8 cellular contexts compared by ENCODE assay signal in the genomic region with DNA sequence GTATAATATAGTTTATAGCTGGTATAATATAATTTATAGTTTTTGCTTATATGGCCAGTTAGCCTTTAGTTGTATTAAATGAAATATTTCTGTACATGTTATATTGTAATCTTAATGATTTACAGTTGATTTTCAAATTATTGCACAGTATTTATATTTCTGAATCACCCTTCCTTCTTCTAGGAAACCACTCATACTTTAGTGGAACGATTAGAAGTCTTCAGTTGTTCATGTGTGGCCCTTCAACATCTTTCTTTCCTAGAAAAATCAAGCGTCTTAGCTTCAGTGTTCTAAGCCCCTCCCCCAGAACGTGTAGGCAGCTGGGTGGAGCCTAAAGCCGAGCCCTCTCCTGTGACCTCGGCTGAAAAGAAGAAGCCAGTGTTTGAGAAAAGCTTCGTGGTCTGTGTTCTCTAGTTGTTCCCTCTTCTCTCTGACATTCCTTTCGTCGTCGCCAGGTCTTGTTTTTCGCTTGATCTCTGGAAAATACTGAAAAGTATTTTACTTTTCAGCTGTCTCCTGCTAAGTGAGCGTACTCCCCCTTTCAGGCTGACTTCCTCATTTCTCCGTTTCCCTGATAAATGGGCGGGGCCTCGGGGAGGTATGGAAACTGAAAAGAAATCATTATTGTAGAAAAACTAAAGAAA. TPM values are rescaled to one million over a fixed set of nuclear protein-coding genes. Genes with fewer than 3 reads are reported as not detected.
DNase-seq lines count a peak whose midpoint lies in the region; ATAC-seq and TF ChIP-seq lines count a peak whose summit lies in the region.

A gene with protein sequence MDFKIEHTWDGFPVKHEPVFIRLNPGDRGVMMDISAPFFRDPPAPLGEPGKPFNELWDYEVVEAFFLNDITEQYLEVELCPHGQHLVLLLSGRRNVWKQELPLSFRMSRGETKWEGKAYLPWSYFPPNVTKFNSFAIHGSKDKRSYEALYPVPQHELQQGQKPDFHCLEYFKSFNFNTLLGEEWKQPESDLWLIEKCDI (plus strand): TSS at position 342 of the 644 bp plus-strand sequence. CDS start 6,459 bp downstream, outside the sequence.

- no peaks in the 10 kb centered on the region for H3K36me3 Mint-ChIP-seq in endothelial cell (ENCODE audit: low read depth, unreplicated experiment)

- H3K9me3 Mint-ChIP-seq in endothelial cell (ENCODE audit: unreplicated experiment), result no peaks in the 10 kb centered on the region

- H3K4me1 Mint-ChIP-seq in endothelial cell (ENCODE audit: unreplicated experiment), result peaks cover 12% of the 10 kb centered on the region

- DNase-seq in AML-193 (lab: John Stamatoyannopoulos, UW) (peak; percentile 79 to 81), NOMO-1 treated with DMSO at 0.1 percent for 48 hours (lab: John Stamatoyannopoulos, UW; ENCODE audit: unreplicated experiment) (peak; percentile 74), endothelial cell (ENCODE audit: low spot score) (peak; percentile 58), middle frontal gyrus (ENCODE audit: extremely low spot score, low spot score) (peak; percentile 34)
- peak; percentile 41 for DNase-seq in activated CD8-positive, alpha-beta memory T cell treated with anti-CD3 and anti-CD28 coated beads, Interleukin-2, amount 50 U/mL, for 1 hour (ENCODE audit: extremely low read depth)
- DNase-seq in stimulated activated CD8-positive, alpha-beta memory T cell treated with anti-CD3 and anti-CD28 coated beads, Interleukin-2, amount 100 ng/mL, for 48 hours (ENCODE audit: low read depth in 2 of 2), result peak; percentile 47 to 60

- no peak for TF ChIP-seq CTCF in endothelial cell (IDR thresholded peaks at IDR 0.05; ENCODE audit: unreplicated experiment)

- H3K27ac Mint-ChIP-seq in endothelial cell (ENCODE audit: unreplicated experiment), result peak within 1 kb of the TSS; percentile 99

- H3K4me3 Mint-ChIP-seq in endothelial cell (ENCODE audit: unreplicated experiment), result peak within 1 kb of the TSS; percentile 95

- ATAC-seq in GM19023 (IDR thresholded peaks at IDR 0.05; ENCODE audit: unreplicated experiment), result peak; percentile 37
- peak; percentile 44 for ATAC-seq in HG03196 (IDR thresholded peaks at IDR 0.05; ENCODE audit: unreplicated experiment)

- no peaks in the 10 kb centered on the region for H3K27me3 Mint-ChIP-seq in endothelial cell (ENCODE audit: unreplicated experiment)

RNA-seq across cellular contexts. Expression of the gene that starts here (rescaled TPM):
- 15.9 TPM for total RNA-seq in endothelial cell (ENCODE audit: unreplicated experiment)

Comparison
In these comparisons a context has a peak if more than half of its experiments do, and no peak if none do; other contexts are left out.
1. Peak in every context shown above with its lines: DNase-seq and ATAC-seq.